In the genomic region with DNA sequence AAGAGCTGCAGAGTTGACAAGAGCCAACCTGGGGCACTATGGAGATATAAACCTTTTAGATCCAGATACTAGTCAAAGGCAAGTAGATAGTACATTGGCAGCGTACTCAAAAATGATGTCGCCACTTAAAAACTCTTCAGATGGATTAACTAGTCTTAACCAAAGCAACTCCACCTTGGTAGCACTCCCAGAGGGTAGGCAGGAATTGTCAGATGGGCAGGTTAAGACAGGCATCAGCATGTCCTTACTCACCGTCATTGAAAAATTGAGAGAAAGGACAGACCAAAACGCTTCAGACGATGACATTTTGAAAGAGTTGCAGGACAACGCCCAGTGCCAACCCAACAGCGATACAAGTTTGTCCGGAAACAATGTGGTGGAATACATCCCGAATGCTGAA, we compare ENCODE assay signal across 2 cellular contexts.
A peak's percentile ranks its signal among the peaks of the same experiment; 100 is the strongest.
TF ChIP-seq lines count a peak whose summit lies in the region.

No MANE protein-coding gene starts in this region.

TF ChIP-seq in HepG2, 621 proteins besides CTCF, POLR2A, EP300 and RAD21:
- TF ChIP-seq, protein P1, sequence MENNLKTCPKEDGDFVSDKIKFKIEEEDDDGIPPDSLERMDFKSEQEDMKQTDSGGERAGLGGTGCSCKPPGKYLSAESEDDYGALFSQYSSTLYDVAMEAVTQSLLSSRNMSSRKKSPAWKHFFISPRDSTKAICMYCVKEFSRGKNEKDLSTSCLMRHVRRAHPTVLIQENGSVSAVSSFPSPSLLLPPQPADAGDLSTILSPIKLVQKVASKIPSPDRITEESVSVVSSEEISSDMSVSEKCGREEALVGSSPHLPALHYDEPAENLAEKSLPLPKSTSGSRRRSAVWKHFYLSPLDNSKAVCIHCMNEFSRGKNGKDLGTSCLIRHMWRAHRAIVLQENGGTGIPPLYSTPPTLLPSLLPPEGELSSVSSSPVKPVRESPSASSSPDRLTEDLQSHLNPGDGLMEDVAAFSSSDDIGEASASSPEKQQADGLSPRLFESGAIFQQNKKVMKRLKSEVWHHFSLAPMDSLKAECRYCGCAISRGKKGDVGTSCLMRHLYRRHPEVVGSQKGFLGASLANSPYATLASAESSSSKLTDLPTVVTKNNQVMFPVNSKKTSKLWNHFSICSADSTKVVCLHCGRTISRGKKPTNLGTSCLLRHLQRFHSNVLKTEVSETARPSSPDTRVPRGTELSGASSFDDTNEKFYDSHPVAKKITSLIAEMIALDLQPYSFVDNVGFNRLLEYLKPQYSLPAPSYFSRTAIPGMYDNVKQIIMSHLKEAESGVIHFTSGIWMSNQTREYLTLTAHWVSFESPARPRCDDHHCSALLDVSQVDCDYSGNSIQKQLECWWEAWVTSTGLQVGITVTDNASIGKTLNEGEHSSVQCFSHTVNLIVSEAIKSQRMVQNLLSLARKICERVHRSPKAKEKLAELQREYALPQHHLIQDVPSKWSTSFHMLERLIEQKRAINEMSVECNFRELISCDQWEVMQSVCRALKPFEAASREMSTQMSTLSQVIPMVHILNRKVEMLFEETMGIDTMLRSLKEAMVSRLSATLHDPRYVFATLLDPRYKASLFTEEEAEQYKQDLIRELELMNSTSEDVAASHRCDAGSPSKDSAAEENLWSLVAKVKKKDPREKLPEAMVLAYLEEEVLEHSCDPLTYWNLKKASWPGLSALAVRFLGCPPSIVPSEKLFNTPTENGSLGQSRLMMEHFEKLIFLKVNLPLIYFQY (CRISPR knock-in tag; IDR thresholded peaks at IDR 0.05; ENCODE audit: borderline replicate concordance) = no peak
- TF ChIP-seq POLR2AphosphoS5 (IDR thresholded peaks at IDR 0.05; ENCODE audit: low read depth, low read length) (0 out of 2 replicates have a peak, but pooled peaks have one; percentile 11), ZNF274 (CRISPR knock-in tag; IDR thresholded peaks at IDR 0.05) (no peak), NCOA5 (CRISPR knock-in tag; IDR thresholded peaks at IDR 0.05) (no peak), RBFOX2 (IDR thresholded peaks at IDR 0.05; ENCODE audit: low read depth, low read length) (0 out of 2 replicates have a peak, but pooled peaks have one; percentile 16), ZNF841 (CRISPR knock-in tag; IDR thresholded peaks at IDR 0.05; ENCODE audit: borderline replicate concordance) (no peak), SRF (IDR thresholded peaks at IDR 0.05; ENCODE audit: low read depth, low read length) (no peak), ZC3H13 (CRISPR knock-in tag; IDR thresholded peaks at IDR 0.05) (0 out of 2 replicates have a peak, but pooled peaks have one; percentile 7)
- TF ChIP-seq, protein P2, sequence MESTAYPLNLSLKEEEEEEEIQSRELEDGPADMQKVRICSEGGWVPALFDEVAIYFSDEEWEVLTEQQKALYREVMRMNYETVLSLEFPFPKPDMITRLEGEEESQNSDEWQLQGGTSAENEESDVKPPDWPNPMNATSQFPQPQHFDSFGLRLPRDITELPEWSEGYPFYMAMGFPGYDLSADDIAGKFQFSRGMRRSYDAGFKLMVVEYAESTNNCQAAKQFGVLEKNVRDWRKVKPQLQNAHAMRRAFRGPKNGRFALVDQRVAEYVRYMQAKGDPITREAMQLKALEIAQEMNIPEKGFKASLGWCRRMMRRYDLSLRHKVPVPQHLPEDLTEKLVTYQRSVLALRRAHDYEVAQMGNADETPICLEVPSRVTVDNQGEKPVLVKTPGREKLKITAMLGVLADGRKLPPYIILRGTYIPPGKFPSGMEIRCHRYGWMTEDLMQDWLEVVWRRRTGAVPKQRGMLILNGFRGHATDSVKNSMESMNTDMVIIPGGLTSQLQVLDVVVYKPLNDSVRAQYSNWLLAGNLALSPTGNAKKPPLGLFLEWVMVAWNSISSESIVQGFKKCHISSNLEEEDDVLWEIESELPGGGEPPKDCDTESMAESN (CRISPR knock-in tag; conservative IDR thresholded peaks at IDR 0.05) = no peak
- TF ChIP-seq, protein P3, sequence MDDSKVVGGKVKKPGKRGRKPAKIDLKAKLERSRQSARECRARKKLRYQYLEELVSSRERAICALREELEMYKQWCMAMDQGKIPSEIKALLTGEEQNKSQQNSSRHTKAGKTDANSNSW (CRISPR knock-in tag; IDR thresholded peaks at IDR 0.05; ENCODE audit: borderline replicate concordance) = no peak

TF ChIP-seq in GM12891, 5 proteins besides CTCF, POLR2A, EP300 and RAD21:
- no peak for TF ChIP-seq POU2F2 (IDR thresholded peaks at IDR 0.05; ENCODE audit: low read depth, low read length)
- TF ChIP-seq SPI1 (IDR thresholded peaks at IDR 0.05; ENCODE audit: low read depth, low read length) = no peak
- no peak for TF ChIP-seq TAF1 (IDR thresholded peaks at IDR 0.05; ENCODE audit: low read depth, low read length)
- TF ChIP-seq PAX5 (IDR thresholded peaks at IDR 0.05; ENCODE audit: insufficient read depth, low read length, severe bottlenecking) = no peak
- no peak for TF ChIP-seq POLR2AphosphoS5 (IDR thresholded peaks at IDR 0.05; ENCODE audit: low read depth, low read length)
TF ChIP-seq in GM12891: peak in this region for 0.
